19 cellular contexts compared by ENCODE assay signal in genomic region chr12:94656556-94656955, GRCh38. TPM values are rescaled to one million over a fixed set of nuclear protein-coding genes. Genes with fewer than 3 reads are reported as not detected.
DNase-seq lines count a peak whose midpoint lies in the region; ATAC-seq, FAIRE-seq and TF ChIP-seq lines count a peak whose summit lies in the region.
"Had no signal": no experiment of that assay in that cellular context is flagged by ENCODE, and none has a peak within 500 bp of the region (broad histone marks: within the 10 kb centered on the region; RNA-seq: fewer than 3 reads in every experiment).

No MANE protein-coding gene starts in this region.

- no peak overlapping the region for H3K4ac ChIP-seq in trophoblast cell (ENCODE audit: low read depth, low read length)

- H4K12ac ChIP-seq in trophoblast cell (ENCODE audit: low read depth, low read length), result no peak overlapping the region

- H3K9ac ChIP-seq in keratinocyte (ENCODE audit: control insufficient read depth, extremely low read depth, insufficient read depth, low read length) (no peak overlapping the region), trophoblast cell (ENCODE audit: low read length) (no peak overlapping the region)

- peak overlapping the region; percentile 83 for H2AFZ ChIP-seq in PC-9
- H2AFZ ChIP-seq in keratinocyte (ENCODE audit: control insufficient read depth, low read length), result no peak overlapping the region
- H2AFZ ChIP-seq in trophoblast cell (ENCODE audit: insufficient read depth, low read length, poor library complexity), result no peak overlapping the region

- intact Hi-C loops in PC-9 (cut with micrococcal nuclease; ENCODE audit: unreplicated experiment), result loop anchor here (1.0 kb wide), 1 partner anchor 14 kb away; no protein-coding TSS in a partner anchor

- peaks cover 10% of the 10 kb centered on the region for H3K4me1 ChIP-seq in PC-9 (replicated peaks; ENCODE audit: insufficient read depth)
- H3K4me1 ChIP-seq in keratinocyte (ENCODE audit: control insufficient read depth, extremely low read depth, insufficient read depth, low read length), result peaks cover 25% of the 10 kb centered on the region
- peaks cover 0 to 9% of the 10 kb centered on the region in 2 experiments for H3K4me1 ChIP-seq in trophoblast cell (ENCODE audit: control insufficient read depth in 1 of 2, insufficient read depth in 2 of 2, low read length in 2 of 2)
- H3K4me1 ChIP-seq: Caco-2, HAP-1 had no signal

- H3K79me2 ChIP-seq in PC-9 (ENCODE audit: low read depth) (no peaks in the 10 kb centered on the region), keratinocyte (ENCODE audit: control insufficient read depth, insufficient read depth, low read length) (no peaks in the 10 kb centered on the region), trophoblast cell (ENCODE audit: control insufficient read depth, insufficient read depth, low read length, poor library complexity) (no peaks in the 10 kb centered on the region)

- H3F3A ChIP-seq in PC-9 (ENCODE audit: insufficient read depth, low read depth), result peaks cover 12% of the 10 kb centered on the region

- H3K27me3 ChIP-seq in PC-9 (ENCODE audit: insufficient read depth, low read depth), result no peaks in the 10 kb centered on the region
- H3K27me3 ChIP-seq in keratinocyte (ENCODE audit: control insufficient read depth, extremely low read depth, insufficient read depth, low read length), result no peaks in the 10 kb centered on the region
- no peaks in the 10 kb centered on the region for H3K27me3 ChIP-seq in trophoblast cell (ENCODE audit: insufficient read depth, low read length)
- no peaks in the 10 kb centered on the region for H3K27me3 ChIP-seq in WERI-Rb-1 (ENCODE audit: insufficient read depth, low read depth, severe bottlenecking)

- WGBS in trophoblast cell (ENCODE audit: extremely low coverage, insufficient coverage, insufficient read length), result no CpG with 5 or more reads among the region's 4 CpGs

- POLR2A ChIA-PET in PC-9 (lab: Charles Lee; ENCODE audit: unreplicated experiment), result no interaction called here

- no peak for TF ChIP-seq CTCF in PC-9 (conservative IDR thresholded peaks at IDR 0.05)
- TF ChIP-seq CTCF in keratinocyte (optimal IDR thresholded peaks at IDR 0.05 in 1 of 3, IDR thresholded peaks at IDR 0.05 in 1 of 3, conservative IDR thresholded peaks at IDR 0.05 in 1 of 3; ENCODE audit: extremely low read depth in 1 of 3, insufficient read depth in 2 of 3, low read length in 3 of 3), result no peak
- TF ChIP-seq CTCF in WERI-Rb-1 (IDR thresholded peaks at IDR 0.05; ENCODE audit: low read depth, low read length), result no peak

- DNase-seq in PC-9 (no peak), keratinocyte (ENCODE audit: low read depth, low spot score) (no peak), trophoblast cell (peak; percentile 86 to 94), COLO668 (lab: John Stamatoyannopoulos, UW; ENCODE audit: unreplicated experiment) (no peak), WERI-Rb-1 (no peak), HUDEP-2 (lab: John Stamatoyannopoulos, UW; ENCODE audit: unreplicated experiment in 76 of 76) (no peak)
- DNase-seq: C1 segment of cervical spinal cord; Caco-2; CD4-positive, alpha-beta memory T cell; DMS153; DND-41; GDM1; GOT3 had no signal

- H2BK120ac ChIP-seq in trophoblast cell (ENCODE audit: insufficient read depth, low read length, poor library complexity), result no peak overlapping the region

- H3K9me1 ChIP-seq in keratinocyte (ENCODE audit: control insufficient read depth, extremely low read depth, insufficient read depth, low read length), result no peaks in the 10 kb centered on the region

- H3K4me3 ChIP-seq in PC-9 (no peak overlapping the region), keratinocyte (ENCODE audit: control insufficient read depth in 2 of 3, extremely low read depth in 1 of 3, insufficient read depth in 2 of 3, low read depth in 1 of 3, low read length in 3 of 3) (no peak overlapping the region), trophoblast cell (ENCODE audit: low read depth, low read length) (no peak overlapping the region), WERI-Rb-1 (ENCODE audit: low read depth, low read length) (no peak overlapping the region)
- H3K4me3 ChIP-seq: GM12878, HAP-1 had no signal

- FAIRE-seq in keratinocyte (lab: Jason Lieb, UNC), result no peak
- FAIRE-seq: GM12878, GM18507, H54 had no signal

- H3K79me1 ChIP-seq in trophoblast cell (ENCODE audit: low read length), result peaks cover 2% of the 10 kb centered on the region

- H3K23ac ChIP-seq in trophoblast cell (ENCODE audit: low read length), result no peak overlapping the region

- no peaks in the 10 kb centered on the region for H4K20me1 ChIP-seq in PC-9 (ENCODE audit: insufficient read depth)
- H4K20me1 ChIP-seq in keratinocyte (ENCODE audit: control insufficient read depth, extremely low read depth, insufficient read depth, low read length), result no peaks in the 10 kb centered on the region

- no peak overlapping the region for H2BK12ac ChIP-seq in trophoblast cell (ENCODE audit: low read length)

- dilution Hi-C loops in keratinocyte (cut with MboI; ENCODE audit: extremely low pct_ligation_motif_present, low sequenced_read_pairs), result no loop called here

- H2BK5ac ChIP-seq in trophoblast cell (ENCODE audit: low read depth, low read length, poor library complexity), result no peak overlapping the region

- no peaks in the 10 kb centered on the region for H3K9me3 ChIP-seq in PC-9 (ENCODE audit: insufficient read depth, low read depth)
- no peaks in the 10 kb centered on the region for H3K9me3 ChIP-seq in keratinocyte (ENCODE audit: control insufficient read depth, low read depth, low read length)
- no peaks in the 10 kb centered on the region for H3K9me3 ChIP-seq in trophoblast cell (ENCODE audit: insufficient read depth, low read depth, low read length)
- H3K9me3 ChIP-seq in WERI-Rb-1 (ENCODE audit: severe bottlenecking), result no peaks in the 10 kb centered on the region
- H3K9me3 ChIP-seq: Caco-2, HAP-1 had no signal

- H3K36me3 ChIP-seq in PC-9 (ENCODE audit: low read depth) (no peaks in the 10 kb centered on the region), keratinocyte (ENCODE audit: control insufficient read depth in 2 of 2, extremely low read depth in 1 of 2, insufficient read depth in 2 of 2, low read length in 2 of 2) (no peaks in the 10 kb centered on the region), trophoblast cell (ENCODE audit: control insufficient read depth in 1 of 2, insufficient read depth in 2 of 2, low read length in 2 of 2) (no peaks in the 10 kb centered on the region), WERI-Rb-1 (no peaks in the 10 kb centered on the region)
- H3K36me3 ChIP-seq: HAP-1 had no signal

- H3K27ac ChIP-seq in PC-9 (no peak overlapping the region), keratinocyte (ENCODE audit: control insufficient read depth, insufficient read depth, low read length) (peak overlapping the region; percentile 34), trophoblast cell (ENCODE audit: low read depth, low read length) (no peak overlapping the region), WERI-Rb-1 (no peak overlapping the region)

- H4K91ac ChIP-seq in trophoblast cell (ENCODE audit: low read depth, low read length), result no peak overlapping the region

- H3K9me2 ChIP-seq in PC-9 (ENCODE audit: insufficient read depth), result no peaks in the 10 kb centered on the region

- no peak overlapping the region for H2AK5ac ChIP-seq in trophoblast cell (ENCODE audit: low read length)

- no peak overlapping the region for H3K14ac ChIP-seq in trophoblast cell (ENCODE audit: low read length)

- BruUV-seq in PC-9 (replicated peaks; lab: Mats Ljungman, UMichigan), result no TSS peak

- H3K18ac ChIP-seq in trophoblast cell (ENCODE audit: low read length), result no peak overlapping the region

- CTCF ChIA-PET in PC-9 (lab: Charles Lee), result interaction anchor here (0.6 kb wide), 1 partner anchor 34 kb away, joined by 6 read pairs; no protein-coding TSS in a partner anchor

- H3K4me2 ChIP-seq in PC-9, result no peak overlapping the region
- H3K4me2 ChIP-seq in keratinocyte (ENCODE audit: control insufficient read depth, extremely low read depth, insufficient read depth, low read depth, low read length), result no peak overlapping the region
- H3K4me2 ChIP-seq in trophoblast cell (ENCODE audit: low read length), result no peak overlapping the region

- ATAC-seq in HG02938 (IDR thresholded peaks at IDR 0.05; ENCODE audit: unreplicated experiment), result no peak
- ATAC-seq: GM12878 had no signal

- H4K8ac ChIP-seq in trophoblast cell (ENCODE audit: low read depth, low read length), result no peak overlapping the region

RNA-seq across cellular contexts. Expression of gene TMCC3, which starts 6.2 kb away (rescaled TPM):
- total RNA-seq in PC-9 (2021), result 10.0 and 19.9 TPM in 2 replicates
- polyA plus RNA-seq in keratinocyte, result 14.8 to 20.0 TPM (median 18.9 TPM) in 3 replicates
- polyA plus RNA-seq in keratinocyte (2011; ENCODE audit: low read depth), result 18.4 TPM
- 11.2 and 16.9 TPM in 2 replicates for polyA plus RNA-seq in keratinocyte (2011; cell fraction: cytosol; rRNA removed)
- polyA plus RNA-seq in keratinocyte (2011; cell fraction: nucleus; rRNA removed), result 18.9 and 20.8 TPM in 2 replicates
- polyA plus RNA-seq in keratinocyte (2012; ENCODE audit: low replicate concordance), result 9.0 and 14.8 TPM in 2 replicates
- 13.6 to 31.9 TPM (median 21.9 TPM) in 3 replicates for polyA minus RNA-seq in keratinocyte
- polyA minus RNA-seq in keratinocyte (2011; cell fraction: cytosol; rRNA and poly(A)+ RNA removed), result 10.6 TPM
- 16.7 and 35.9 TPM in 2 replicates for polyA minus RNA-seq in keratinocyte (2011; cell fraction: nucleus; rRNA and poly(A)+ RNA removed)
- 12.1 and 15.6 TPM in 2 replicates for polyA plus RNA-seq in trophoblast cell (2013)
- polyA plus RNA-seq: BJ had no signal

Comparison
In these comparisons a context has a peak if more than half of its experiments do, and no peak if none do; other contexts are left out.
1. DNase-seq: peak in trophoblast cell (2 of 2); none in PC-9 (0 of 2), keratinocyte (single experiment), COLO668 (single experiment), WERI-Rb-1 (single experiment) and HUDEP-2 (0 of 76).